Comparison of ENCODE assay signal across 13 cellular contexts in the genomic region with DNA sequence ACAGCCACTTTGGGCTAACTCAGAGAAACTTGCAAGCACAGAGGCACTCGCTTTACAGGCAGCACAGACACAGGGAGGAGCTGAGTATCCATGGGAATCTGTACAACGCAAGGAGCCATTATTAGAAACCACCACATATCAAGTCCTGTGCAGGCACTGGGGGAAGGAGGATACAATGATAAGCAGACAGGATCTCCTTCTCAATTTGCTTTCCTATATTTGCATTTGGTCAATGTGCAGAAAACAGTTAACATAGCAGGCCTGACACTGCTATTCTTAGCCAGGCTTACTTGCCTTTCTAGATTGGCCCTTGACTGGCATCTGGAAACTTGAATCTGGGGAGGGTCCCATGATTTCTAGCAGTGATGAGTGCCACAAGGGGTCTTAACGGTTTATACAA.
DNase-seq lines count a peak whose midpoint lies in the region; ATAC-seq and TF ChIP-seq lines count a peak whose summit lies in the region.
"Had no signal": no experiment of that assay in that cellular context is flagged by ENCODE, and none has a peak within 500 bp of the region (broad histone marks: within the 10 kb centered on the region; RNA-seq: fewer than 3 reads in every experiment).

No MANE protein-coding gene starts in this region.

- H3F3A ChIP-seq in GM23338 (replicated peaks; ENCODE audit: low read depth), result no peaks in the 10 kb centered on the region

- no peaks in the 10 kb centered on the region for H3K9me3 ChIP-seq in heart right ventricle

- H3K4me3 Mint-ChIP-seq in GM23338, result no peak overlapping the region
- H3K4me3 Mint-ChIP-seq in activated CD8-positive, alpha-beta T cell treated with anti-CD3 and anti-CD28 coated beads, Interleukin-2, amount 10 ng/mL, durations not matched to agents 7 days and 5 days, result no peak overlapping the region
- H3K4me3 Mint-ChIP-seq: activated naive CD4-positive, alpha-beta T cell treated with anti-CD3 and anti-CD28 coated beads, Interleukin-2, amount 10 ng/mL, durations not matched to agents 7 days and 5 days; WTC11 had no signal

- no peaks in the 10 kb centered on the region; the same call in 2 of the 3 replicates for H3K9me3 Mint-ChIP-seq in GM23338
- no peaks in the 10 kb centered on the region for H3K9me3 Mint-ChIP-seq in activated CD8-positive, alpha-beta T cell treated with anti-CD3 and anti-CD28 coated beads, Interleukin-2, amount 10 ng/mL, durations not matched to agents 7 days and 5 days (ENCODE audit: insufficient read depth)
- H3K9me3 Mint-ChIP-seq: activated naive CD4-positive, alpha-beta T cell treated with anti-CD3 and anti-CD28 coated beads, Interleukin-2, amount 10 ng/mL, durations not matched to agents 7 days and 5 days; WTC11 had no signal

- peaks cover 12% of the 10 kb centered on the region for H3K4me1 Mint-ChIP-seq in GM23338
- H3K4me1 Mint-ChIP-seq in activated CD8-positive, alpha-beta T cell treated with anti-CD3 and anti-CD28 coated beads, Interleukin-2, amount 10 ng/mL, durations not matched to agents 7 days and 5 days (ENCODE audit: low read depth), result no peaks in the 10 kb centered on the region
- H3K4me1 Mint-ChIP-seq: activated naive CD4-positive, alpha-beta T cell treated with anti-CD3 and anti-CD28 coated beads, Interleukin-2, amount 10 ng/mL, durations not matched to agents 7 days and 5 days had no signal

- H3K4me1 ChIP-seq in GM23338 (ENCODE audit: insufficient read depth), result no peaks in the 10 kb centered on the region
- H3K4me1 ChIP-seq in heart right ventricle, result peaks cover 0 to 34% (median 12%) of the 10 kb centered on the region in 9 donors

- H3K4me3 ChIP-seq in GM23338, result no peak overlapping the region
- H3K4me3 ChIP-seq in heart right ventricle, result no peak overlapping the region

- H3K79me2 ChIP-seq in GM23338 (replicated peaks; ENCODE audit: insufficient read depth), result no peaks in the 10 kb centered on the region

- no peak for TF ChIP-seq CTCF in GM23338 (conservative IDR thresholded peaks at IDR 0.05; ENCODE audit: low read depth in 2 of 2)
- no peak for TF ChIP-seq CTCF in heart right ventricle (IDR thresholded peaks at IDR 0.05)

- H3K4me2 ChIP-seq in GM23338, result no peak overlapping the region

- no peak for DNase-seq in GM23338 (ENCODE audit: low spot score)
- DNase-seq in heart right ventricle, result no peak
- no peak for DNase-seq in stimulated activated CD8-positive, alpha-beta memory T cell treated with anti-CD3 and anti-CD28 coated beads, Interleukin-4, amount 100 ng/mL, for 48 hours
- DNase-seq in NCI-H1048 (lab: John Stamatoyannopoulos, UW), result no peak
- no peak for DNase-seq in activated CD8-positive, alpha-beta T cell treated with anti-CD3 and anti-CD28 coated beads, Interleukin-2, amount 10 ng/mL, durations not matched to agents 7 days and 5 days
- DNase-seq: activated naive CD4-positive, alpha-beta T cell treated with anti-CD3 and anti-CD28 coated beads, Interleukin-2, amount 10 ng/mL, durations not matched to agents 7 days and 5 days; DMS79 treated with DMSO at 0.1 percent for 48 hours; MV-4-11 had no signal

- CTCF ChIA-PET in activated CD8-positive, alpha-beta T cell treated with anti-CD3 and anti-CD28 coated beads, Interleukin-2, amount 10 ng/mL, durations not matched to agents 7 days and 5 days (lab: Charles Lee), result interaction anchor here (1.5 kb wide), 1 partner anchor 12 kb away, joined by 3 read pairs; no protein-coding TSS in a partner anchor

- H3K27me3 ChIP-seq in GM23338 (ENCODE audit: insufficient read depth) (no peaks in the 10 kb centered on the region), heart right ventricle (no peaks in the 10 kb centered on the region)

- H3K36me3 ChIP-seq in GM23338 (ENCODE audit: insufficient read depth), result no peaks in the 10 kb centered on the region
- no peaks in the 10 kb centered on the region for H3K36me3 ChIP-seq in heart right ventricle

- peak; percentile 44 for ATAC-seq in GM19025 (IDR thresholded peaks at IDR 0.05; ENCODE audit: low read depth, unreplicated experiment)
- no peak for ATAC-seq in GM23338
- peak; percentile 44 for ATAC-seq in HG03354 (IDR thresholded peaks at IDR 0.05; ENCODE audit: poor library complexity, severe bottlenecking, unreplicated experiment)
- ATAC-seq in heart right ventricle, result peak in 7 of 8 donors; percentile 46 to 86 (median 72)
- ATAC-seq in activated CD8-positive, alpha-beta T cell treated with anti-CD3 and anti-CD28 coated beads, Interleukin-2, amount 10 ng/mL, durations not matched to agents 7 days and 5 days, result no peak
- no peak for ATAC-seq in GM21360 (IDR thresholded peaks at IDR 0.05; ENCODE audit: unreplicated experiment)
- ATAC-seq: HCT116, WTC11 had no signal

- POLR2A ChIA-PET in activated CD8-positive, alpha-beta T cell treated with anti-CD3 and anti-CD28 coated beads, Interleukin-2, amount 10 ng/mL, durations not matched to agents 7 days and 5 days (lab: Charles Lee), result no interaction called here

- H2AFZ ChIP-seq in GM23338, result no peak overlapping the region

- H3K27me3 Mint-ChIP-seq in GM23338 (ENCODE audit: insufficient read depth, low read depth, poor library complexity), result peaks cover 2% of the 10 kb centered on the region
- no peaks in the 10 kb centered on the region for H3K27me3 Mint-ChIP-seq in activated CD8-positive, alpha-beta T cell treated with anti-CD3 and anti-CD28 coated beads, Interleukin-2, amount 10 ng/mL, durations not matched to agents 7 days and 5 days (ENCODE audit: low read depth)
- H3K27me3 Mint-ChIP-seq: activated naive CD4-positive, alpha-beta T cell treated with anti-CD3 and anti-CD28 coated beads, Interleukin-2, amount 10 ng/mL, durations not matched to agents 7 days and 5 days had no signal

- H3K27ac Mint-ChIP-seq in GM23338, result no peak overlapping the region; the same call in 1 of the 2 replicates
- no peak overlapping the region for H3K27ac Mint-ChIP-seq in activated CD8-positive, alpha-beta T cell treated with anti-CD3 and anti-CD28 coated beads, Interleukin-2, amount 10 ng/mL, durations not matched to agents 7 days and 5 days
- H3K27ac Mint-ChIP-seq: activated naive CD4-positive, alpha-beta T cell treated with anti-CD3 and anti-CD28 coated beads, Interleukin-2, amount 10 ng/mL, durations not matched to agents 7 days and 5 days; WTC11 had no signal

- no peaks in the 10 kb centered on the region for H3K9me2 ChIP-seq in GM23338 (ENCODE audit: insufficient read depth)

- H4K20me1 ChIP-seq in GM23338 (replicated peaks; ENCODE audit: insufficient read depth), result no peaks in the 10 kb centered on the region

- H3K36me3 Mint-ChIP-seq in GM23338 (ENCODE audit: low read depth), result no peaks in the 10 kb centered on the region
- peaks cover 2% of the 10 kb centered on the region for H3K36me3 Mint-ChIP-seq in activated CD8-positive, alpha-beta T cell treated with anti-CD3 and anti-CD28 coated beads, Interleukin-2, amount 10 ng/mL, durations not matched to agents 7 days and 5 days (ENCODE audit: low read depth)
- H3K36me3 Mint-ChIP-seq: activated naive CD4-positive, alpha-beta T cell treated with anti-CD3 and anti-CD28 coated beads, Interleukin-2, amount 10 ng/mL, durations not matched to agents 7 days and 5 days; WTC11 had no signal

- WGBS in heart right ventricle, 2 donors, result 35 to 44% methylated on average over 3 of the region's 3 CpGs

- H3K27ac ChIP-seq in GM23338 (ENCODE audit: low read depth), result 0 out of 2 replicates have a peak overlapping the region, but pooled peaks have one; percentile 32
- peak overlapping the region in 1 of 10 donors; percentile 29 for H3K27ac ChIP-seq in heart right ventricle

- intact Hi-C loops in heart right ventricle (cut with DNase I), result no loop called here

TF ChIP-seq in GM23338, 12 proteins besides CTCF, POLR2A, EP300 and RAD21:
- TF ChIP-seq, protein P1, sequence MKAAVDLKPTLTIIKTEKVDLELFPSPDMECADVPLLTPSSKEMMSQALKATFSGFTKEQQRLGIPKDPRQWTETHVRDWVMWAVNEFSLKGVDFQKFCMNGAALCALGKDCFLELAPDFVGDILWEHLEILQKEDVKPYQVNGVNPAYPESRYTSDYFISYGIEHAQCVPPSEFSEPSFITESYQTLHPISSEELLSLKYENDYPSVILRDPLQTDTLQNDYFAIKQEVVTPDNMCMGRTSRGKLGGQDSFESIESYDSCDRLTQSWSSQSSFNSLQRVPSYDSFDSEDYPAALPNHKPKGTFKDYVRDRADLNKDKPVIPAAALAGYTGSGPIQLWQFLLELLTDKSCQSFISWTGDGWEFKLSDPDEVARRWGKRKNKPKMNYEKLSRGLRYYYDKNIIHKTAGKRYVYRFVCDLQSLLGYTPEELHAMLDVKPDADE (IDR thresholded peaks at IDR 0.05), result no peak
- TF ChIP-seq EZH2phosphoT487 (IDR thresholded peaks at IDR 0.05; ENCODE audit: unreplicated experiment) (no peak), CREB1 (CRISPR knock-in tag; IDR thresholded peaks at IDR 0.05; ENCODE audit: low read depth) (no peak), JUNB (IDR thresholded peaks at IDR 0.05; ENCODE audit: unreplicated experiment) (no peak)

Comparison
In these comparisons a context has a peak if more than half of its experiments do, and no peak if none do; other contexts are left out.
1. ATAC-seq: peak in GM19025 (single experiment), HG03354 (single experiment) and heart right ventricle (7 of 8); none in GM23338 (single experiment), activated CD8-positive, alpha-beta T cell treated with anti-CD3 and anti-CD28 coated beads, Interleukin-2, amount 10 ng/mL, durations not matched to agents 7 days and 5 days (single experiment) and GM21360 (single experiment).